Comparison of ENCODE assay signal across 17 cellular contexts in genomic region chr2:147223119-147223518, GRCh38.
A peak's percentile ranks its signal among the peaks of the same experiment; 100 is the strongest.
DNase-seq lines count a peak whose midpoint lies in the region; ATAC-seq, FAIRE-seq and TF ChIP-seq lines count a peak whose summit lies in the region.
"Had no signal": no experiment of that assay in that cellular context is flagged by ENCODE, and none has a peak within 500 bp of the region (broad histone marks: within the 10 kb centered on the region; RNA-seq: fewer than 3 reads in every experiment).

No MANE protein-coding gene starts in this region.

- DNase-seq in NCI-H69 (lab: John Stamatoyannopoulos, UW) = peak; percentile 59
- no peak for DNase-seq in D721Med (ENCODE audit: insufficient read length, low spot score)
- no peak for DNase-seq in hepatocyte (ENCODE audit: low spot score)
- no peak for DNase-seq in cerebellar nuclear complex (lab: John Stamatoyannopoulos, UW)
- DNase-seq: activated CD8-positive, alpha-beta T cell treated with anti-CD3 and anti-CD28 coated beads, Interleukin-2, amount 10 ng/mL, durations not matched to agents 7 days and 5 days; activated naive CD4-positive, alpha-beta T cell treated with Interleukin-2 at 50 U/mL for 16 hours; CD4-positive, CD25-positive, alpha-beta regulatory T cell; GF-D8; hippocampal formation; T-helper 2 cell; testis had no signal

- H2AFZ ChIP-seq in hepatocyte = no peak overlapping the region

- no peaks in the 10 kb centered on the region for H4K20me1 ChIP-seq in hepatocyte (ENCODE audit: insufficient read depth, poor library complexity, severe bottlenecking)

- no peaks in the 10 kb centered on the region for H3K27me3 ChIP-seq in hepatocyte
- H3K27me3 ChIP-seq: cardiac muscle cell, neutrophil, testis had no signal

- no peaks in the 10 kb centered on the region for H3K36me3 ChIP-seq in hepatocyte (replicated peaks; ENCODE audit: insufficient read depth, low read depth)
- H3K36me3 ChIP-seq: cardiac muscle cell, neutrophil had no signal

- no peaks in the 10 kb centered on the region for H3K79me2 ChIP-seq in hepatocyte

- TF ChIP-seq CTCF in D721Med (IDR thresholded peaks at IDR 0.05; ENCODE audit: insufficient read depth, missing control alignments) (no peak), hepatocyte (IDR thresholded peaks at IDR 0.05; ENCODE audit: poor library complexity) (no peak)

- H3K9me3 ChIP-seq in hepatocyte (ENCODE audit: low read depth) = no peaks in the 10 kb centered on the region
- H3K9me3 ChIP-seq: neutrophil, testis had no signal

- no peaks in the 10 kb centered on the region for H3K9me2 ChIP-seq in hepatocyte (replicated peaks; ENCODE audit: insufficient read depth)

- H3K4me2 ChIP-seq in hepatocyte = no peak overlapping the region

- no peak overlapping the region for H3K4me3 ChIP-seq in hepatocyte
- H3K4me3 ChIP-seq: cardiac muscle cell, testis had no signal

- FAIRE-seq in D721Med (lab: Jason Lieb, UNC) = no peak

- no peaks in the 10 kb centered on the region for H3K4me1 ChIP-seq in hepatocyte (ENCODE audit: insufficient read depth)
- H3K4me1 ChIP-seq: testis had no signal

- ATAC-seq in GM18519 (IDR thresholded peaks at IDR 0.05; ENCODE audit: low FRiP score, unreplicated experiment) (peak; percentile 72), GM19452 (IDR thresholded peaks at IDR 0.05; ENCODE audit: unreplicated experiment) (peak; percentile 80), HG02885 (IDR thresholded peaks at IDR 0.05; ENCODE audit: poor library complexity, unreplicated experiment) (peak; percentile 79)
- ATAC-seq: activated CD8-positive, alpha-beta T cell treated with anti-CD3 and anti-CD28 coated beads, Interleukin-2, amount 10 ng/mL, durations not matched to agents 7 days and 5 days had no signal

- no peak overlapping the region for H3K27ac ChIP-seq in hepatocyte
- H3K27ac ChIP-seq: cardiac muscle cell, neutrophil, RWPE1, testis had no signal
